20 cellular contexts compared by ENCODE assay signal in genomic region chr2:28347193-28347592, GRCh38. TPM values are rescaled to one million over a fixed set of nuclear protein-coding genes. Genes with fewer than 3 reads are reported as not detected.
A peak's percentile ranks its signal among the peaks of the same experiment; 100 is the strongest.
DNase-seq lines count a peak whose midpoint lies in the region; ATAC-seq and TF ChIP-seq lines count a peak whose summit lies in the region.
"Had no signal": no experiment of that assay in that cellular context is flagged by ENCODE, and none has a peak within 500 bp of the region (broad histone marks: within the 10 kb centered on the region; RNA-seq: fewer than 3 reads in every experiment).

No MANE protein-coding gene starts in this region.

- H3F3A ChIP-seq in MM.1S (ENCODE audit: insufficient read depth, low read length), result no peaks in the 10 kb centered on the region

- ATAC-seq in activated T-cell treated with anti-CD3 and anti-CD28 coated beads, Interleukin-2, amount 50 U/mL, for 4 hours, result no peak
- ATAC-seq in effector memory CD8-positive, alpha-beta T cell (replicated peaks), result no peak
- no peak for ATAC-seq in sciatic nerve
- no peak for ATAC-seq in GM19395 (IDR thresholded peaks at IDR 0.05; ENCODE audit: unreplicated experiment)

- H3K9me3 ChIP-seq in MM.1S (replicated peaks; ENCODE audit: insufficient read depth, low read length), result no peaks in the 10 kb centered on the region
- H3K9me3 ChIP-seq: HAP-1, MG63, upper lobe of left lung had no signal

- H3K9ac ChIP-seq in MM.1S (ENCODE audit: low read length), result no peak overlapping the region

- no peaks in the 10 kb centered on the region for H3K79me2 ChIP-seq in MM.1S (ENCODE audit: low read length)

- H3K9me3 Mint-ChIP-seq in activated T-cell treated with anti-CD3 and anti-CD28 coated beads, Interleukin-2, amount 50 U/mL, for 24 hours, result no peaks in the 10 kb centered on the region
- no peaks in the 10 kb centered on the region for H3K9me3 Mint-ChIP-seq in activated T-cell treated with anti-CD3 and anti-CD28 coated beads, Interleukin-2, amount 50 U/mL, for 4 hours
- no peaks in the 10 kb centered on the region for H3K9me3 Mint-ChIP-seq in effector memory CD8-positive, alpha-beta T cell

- no peak overlapping the region for H3K4me3 ChIP-seq in MM.1S (ENCODE audit: low read length)
- H3K4me3 ChIP-seq: HAP-1, MG63, skin epidermis, upper lobe of left lung had no signal

- H3K36me3 Mint-ChIP-seq in activated T-cell treated with anti-CD3 and anti-CD28 coated beads, Interleukin-2, amount 50 U/mL, for 24 hours (ENCODE audit: low read depth), result no peaks in the 10 kb centered on the region
- no peaks in the 10 kb centered on the region for H3K36me3 Mint-ChIP-seq in activated T-cell treated with anti-CD3 and anti-CD28 coated beads, Interleukin-2, amount 50 U/mL, for 4 hours (ENCODE audit: insufficient read depth)
- peaks cover 14% of the 10 kb centered on the region for H3K36me3 Mint-ChIP-seq in effector memory CD8-positive, alpha-beta T cell (ENCODE audit: insufficient read depth)

- H3K4me1 ChIP-seq in MM.1S (ENCODE audit: low read length), result no peaks in the 10 kb centered on the region
- H3K4me1 ChIP-seq: HAP-1 had no signal

- H3K27ac Mint-ChIP-seq in activated T-cell treated with anti-CD3 and anti-CD28 coated beads, Interleukin-2, amount 50 U/mL, for 24 hours, result peak overlapping the region; percentile 57
- peak overlapping the region; percentile 91 to 93 for H3K27ac Mint-ChIP-seq in effector memory CD8-positive, alpha-beta T cell

- DNase-seq in activated T-cell treated with anti-CD3 and anti-CD28 coated beads, Interleukin-2, amount 50 U/mL, for 24 hours, result no peak
- no peak for DNase-seq in activated T-cell treated with anti-CD3 and anti-CD28 coated beads, Interleukin-2, amount 50 U/mL, for 4 hours
- DNase-seq in NCI-H524 treated with DMSO at 0.1 percent for 48 hours (lab: John Stamatoyannopoulos, UW) (peak; percentile 13), sciatic nerve (ENCODE audit: low spot score) (peak; percentile 35), dermis blood vessel endothelial cell (no peak), MM.1S (no peak)
- DNase-seq in effector memory CD8-positive, alpha-beta T cell, result no peak
- DNase-seq: activated CD4-positive, CD25-positive, alpha-beta regulatory T cell; activated T-cell treated with anti-CD3 and anti-CD28 coated beads, Interleukin-2, amount 50 U/mL, for 48 hours; cortex of kidney; mesendoderm; NCI-H1930; NCI-H526 treated with DMSO at 0.1 percent for 48 hours; nucleus accumbens; SW 1271; upper lobe of left lung had no signal

- H3K27me3 Mint-ChIP-seq in activated T-cell treated with anti-CD3 and anti-CD28 coated beads, Interleukin-2, amount 50 U/mL, for 24 hours, result no peaks in the 10 kb centered on the region
- H3K27me3 Mint-ChIP-seq in activated T-cell treated with anti-CD3 and anti-CD28 coated beads, Interleukin-2, amount 50 U/mL, for 4 hours (ENCODE audit: low read depth), result no peaks in the 10 kb centered on the region
- H3K27me3 Mint-ChIP-seq in effector memory CD8-positive, alpha-beta T cell, result no peaks in the 10 kb centered on the region

- H3K9me2 ChIP-seq in MM.1S (replicated peaks; ENCODE audit: insufficient read depth, low read length), result no peaks in the 10 kb centered on the region

- no peaks in the 10 kb centered on the region for H4K20me1 ChIP-seq in MM.1S (ENCODE audit: insufficient read depth, low read length)

- H3K4me1 Mint-ChIP-seq in activated T-cell treated with anti-CD3 and anti-CD28 coated beads, Interleukin-2, amount 50 U/mL, for 24 hours (ENCODE audit: low read depth), result peaks cover 36% of the 10 kb centered on the region
- peaks cover 29% of the 10 kb centered on the region for H3K4me1 Mint-ChIP-seq in activated T-cell treated with anti-CD3 and anti-CD28 coated beads, Interleukin-2, amount 50 U/mL, for 4 hours (ENCODE audit: low read depth)
- peaks cover 29 to 34% of the 10 kb centered on the region in 2 donors for H3K4me1 Mint-ChIP-seq in effector memory CD8-positive, alpha-beta T cell (ENCODE audit: low read depth in 2 of 2)

- H3K27ac ChIP-seq in MM.1S (ENCODE audit: low read length), result no peak overlapping the region
- H3K27ac ChIP-seq: upper lobe of left lung had no signal

- TF ChIP-seq CTCF in MM.1S (IDR thresholded peaks at IDR 0.05; ENCODE audit: low read length), result no peak

- H3K36me3 ChIP-seq in MM.1S (replicated peaks; ENCODE audit: insufficient read depth, low read length), result no peaks in the 10 kb centered on the region
- H3K36me3 ChIP-seq: HAP-1, MG63, upper lobe of left lung had no signal

- intact Hi-C loops in sciatic nerve (cut with DNase I), result no loop called here

- H2AFZ ChIP-seq in MM.1S (ENCODE audit: low read length), result no peak overlapping the region

- H3K4me2 ChIP-seq in MM.1S (ENCODE audit: low read depth, low read length), result no peak overlapping the region

- no peaks in the 10 kb centered on the region for H3K27me3 ChIP-seq in MM.1S (replicated peaks; ENCODE audit: insufficient read depth, low read length)
- H3K27me3 ChIP-seq: MG63, upper lobe of left lung had no signal

- H3K4me3 Mint-ChIP-seq in activated T-cell treated with anti-CD3 and anti-CD28 coated beads, Interleukin-2, amount 50 U/mL, for 24 hours, result no peak overlapping the region
- H3K4me3 Mint-ChIP-seq in activated T-cell treated with anti-CD3 and anti-CD28 coated beads, Interleukin-2, amount 50 U/mL, for 4 hours, result no peak overlapping the region
- peak overlapping the region; percentile 72 to 76 for H3K4me3 Mint-ChIP-seq in effector memory CD8-positive, alpha-beta T cell

RNA-seq across cellular contexts. Expression of gene FOSL2, which starts 45.5 kb away (rescaled TPM):
- 10 to 100 TPM; 71.5 to 98.6 (median 90.4) TPM for total RNA-seq in activated T-cell treated with anti-CD3 and anti-CD28 coated beads, Interleukin-2, amount 50 U/mL, for 4 hours
- 230 TPM for total RNA-seq in sciatic nerve
- total RNA-seq in dermis blood vessel endothelial cell, result 58.4 and 59.1 TPM in 2 replicates

Comparison
In these comparisons a context has a peak if more than half of its experiments do, and no peak if none do; other contexts are left out.
1. DNase-seq: peak in NCI-H524 treated with DMSO at 0.1 percent for 48 hours (single experiment) and sciatic nerve (single experiment); none in activated T-cell treated with anti-CD3 and anti-CD28 coated beads, Interleukin-2, amount 50 U/mL, for 24 hours (single experiment), activated T-cell treated with anti-CD3 and anti-CD28 coated beads, Interleukin-2, amount 50 U/mL, for 4 hours (single experiment), effector memory CD8-positive, alpha-beta T cell (0 of 3), dermis blood vessel endothelial cell (single experiment) and MM.1S (single experiment).
2. H3K4me3 Mint-ChIP-seq: peak in effector memory CD8-positive, alpha-beta T cell (2 of 2); none in activated T-cell treated with anti-CD3 and anti-CD28 coated beads, Interleukin-2, amount 50 U/mL, for 24 hours (single experiment) and activated T-cell treated with anti-CD3 and anti-CD28 coated beads, Interleukin-2, amount 50 U/mL, for 4 hours (single experiment).